17 cellular contexts compared by ENCODE assay signal in genomic region chr9:18665947-18666346, GRCh38.
"Had no signal": no experiment of that assay in that cellular context is flagged by ENCODE, and none has a peak within 500 bp of the region (broad histone marks: within the 10 kb centered on the region; RNA-seq: fewer than 3 reads in every experiment).

No MANE protein-coding gene starts in this region.

- H3K27ac Mint-ChIP-seq: activated B cell treated with CpG ODN at 0.5 μM for 24 hours; activated CD8-positive, alpha-beta T cell treated with anti-CD3 and anti-CD28 coated beads for 36 hours; activated naive CD4-positive, alpha-beta T cell treated with anti-CD3 and anti-CD28 coated beads, Interleukin-2, amount 50 U/mL, for 72 hours; stimulated activated memory B cell treated with anti-CD40 and anti-IgM and Interleukin-4, amounts not matched to agents 10 μg/mL and 1 μg/mL and 100 μg/mL, for 72 hours had no signal

- H3K9me3 Mint-ChIP-seq: activated B cell treated with CpG ODN at 0.5 μM for 24 hours; activated CD8-positive, alpha-beta T cell treated with anti-CD3 and anti-CD28 coated beads for 36 hours; activated naive CD4-positive, alpha-beta T cell treated with anti-CD3 and anti-CD28 coated beads, Interleukin-2, amount 50 U/mL, for 72 hours; activated T-cell treated with anti-CD3 and anti-CD28 coated beads, Interleukin-2, amount 50 U/mL, for 72 hours; stimulated activated memory B cell treated with anti-CD40 and anti-IgM and Interleukin-4, amounts not matched to agents 10 μg/mL and 1 μg/mL and 100 μg/mL, for 72 hours had no signal

- H3K4me3 ChIP-seq: gastroesophageal sphincter, tibial artery, uterus had no signal

- H3K4me3 Mint-ChIP-seq: activated B cell treated with CpG ODN at 0.5 μM for 24 hours; activated CD8-positive, alpha-beta T cell treated with anti-CD3 and anti-CD28 coated beads for 36 hours; activated T-cell treated with anti-CD3 and anti-CD28 coated beads, Interleukin-2, amount 50 U/mL, for 72 hours; naive B cell; stimulated activated memory B cell treated with anti-CD40 and anti-IgM and Interleukin-4, amounts not matched to agents 10 μg/mL and 1 μg/mL and 100 μg/mL, for 72 hours had no signal

- DNase-seq: activated B cell treated with CpG ODN at 0.5 μM for 24 hours; activated CD4-positive, alpha-beta T cell treated with anti-CD3 and anti-CD28 coated beads for 48 hours; activated CD8-positive, alpha-beta T cell treated with anti-CD3 and anti-CD28 coated beads for 36 hours; activated gamma-delta T cell; activated T-cell treated with anti-CD3 and anti-CD28 coated beads, Interleukin-2, amount 50 U/mL, for 72 hours; amniotic stem cell; naive B cell; stimulated activated CD4-positive, alpha-beta T cell treated with anti-CD3 and anti-CD28 coated beads, Interleukin-2, amount 100 ng/mL, for 48 hours; tibial artery; uterus had no signal

- H3K36me3 Mint-ChIP-seq: activated naive CD4-positive, alpha-beta T cell treated with anti-CD3 and anti-CD28 coated beads, Interleukin-2, amount 50 U/mL, for 72 hours; naive B cell; stimulated activated memory B cell treated with anti-CD40 and anti-IgM and Interleukin-4, amounts not matched to agents 10 μg/mL and 1 μg/mL and 100 μg/mL, for 72 hours had no signal

- FAIRE-seq: bronchial epithelial cell, islet of Langerhans, TTC549 had no signal

- H3K4me1 Mint-ChIP-seq: activated B cell treated with CpG ODN at 0.5 μM for 24 hours; naive B cell; stimulated activated memory B cell treated with anti-CD40 and anti-IgM and Interleukin-4, amounts not matched to agents 10 μg/mL and 1 μg/mL and 100 μg/mL, for 72 hours had no signal

- H3K27me3 Mint-ChIP-seq: activated B cell treated with CpG ODN at 0.5 μM for 24 hours; stimulated activated memory B cell treated with anti-CD40 and anti-IgM and Interleukin-4, amounts not matched to agents 10 μg/mL and 1 μg/mL and 100 μg/mL, for 72 hours had no signal

- ATAC-seq: activated CD8-positive, alpha-beta T cell treated with anti-CD3 and anti-CD28 coated beads for 36 hours; activated naive CD4-positive, alpha-beta T cell treated with anti-CD3 and anti-CD28 coated beads, Interleukin-2, amount 50 U/mL, for 72 hours; activated T-cell treated with anti-CD3 and anti-CD28 coated beads, Interleukin-2, amount 50 U/mL, for 72 hours; esophagus mucosa; stimulated activated memory B cell treated with anti-CD40 and anti-IgM and Interleukin-4, amounts not matched to agents 10 μg/mL and 1 μg/mL and 100 μg/mL, for 72 hours had no signal
